Comparison of ENCODE assay signal across 8 cellular contexts in genomic region chr19:57239982-57240310, GRCh38. TPM values are rescaled to one million over a fixed set of nuclear protein-coding genes. Genes with fewer than 3 reads are reported as not detected.
A peak's percentile ranks its signal among the peaks of the same experiment; 100 is the strongest.
DNase-seq lines count a peak whose midpoint lies in the region; ATAC-seq, FAIRE-seq and TF ChIP-seq lines count a peak whose summit lies in the region.

No MANE protein-coding gene starts in this region.

- no peak for TF ChIP-seq CTCF in BJ (IDR thresholded peaks at IDR 0.05; ENCODE audit: insufficient read depth, low read depth, low read length)
- no peak for TF ChIP-seq CTCF in cardiac fibroblast (IDR thresholded peaks at IDR 0.05; ENCODE audit: low read depth, low read length)
- no peak for TF ChIP-seq CTCF in D721Med (IDR thresholded peaks at IDR 0.05; ENCODE audit: insufficient read depth, missing control alignments)

- POLR2A ChIA-PET in BJ (lab: Charles Lee) = no interaction called here

- CTCF ChIA-PET in BJ (lab: Yijun Ruan, JAX) = no interaction called here

- H3K4me1 ChIP-seq in muscle layer of colon (ENCODE audit: insufficient read depth, low read length) = peaks cover 17% of the 10 kb centered on the region

- H3K36me3 ChIP-seq in BJ (ENCODE audit: control insufficient read depth, insufficient read depth, low read length) (peaks cover 5% of the 10 kb centered on the region), muscle layer of colon (ENCODE audit: insufficient read depth, low read length) (peaks cover 18% of the 10 kb centered on the region)

- DNase-seq in BJ (ENCODE audit: low read depth) = no peak
- DNase-seq in cardiac fibroblast (ENCODE audit: low read depth in 2 of 2) = peak in 1 of 2 donors; percentile 7
- DNase-seq in AML-193 (lab: John Stamatoyannopoulos, UW) = no peak
- no peak for DNase-seq in D721Med (ENCODE audit: insufficient read length, low spot score)

- H3K4me3 ChIP-seq in BJ (ENCODE audit: low read depth, low read length) (peak overlapping the region; percentile 99), cardiac fibroblast (replicated peaks in 1 of 2; ENCODE audit: low read depth in 2 of 2, low read length in 2 of 2) (peak overlapping the region; percentile 83 to 92), muscle layer of colon (ENCODE audit: low read depth in 1 of 2, low read length in 2 of 2) (peak overlapping the region; percentile 84 to 93)

- H3K9me3 ChIP-seq in muscle layer of colon (ENCODE audit: low read length) = no peaks in the 10 kb centered on the region

- peak overlapping the region; percentile 77 for H3K27ac ChIP-seq in muscle layer of colon (ENCODE audit: low read depth, low read length)

- peak; percentile 29 for ATAC-seq in HG03135 (IDR thresholded peaks at IDR 0.05; ENCODE audit: unreplicated experiment)
- no peak for ATAC-seq in HG03196 (IDR thresholded peaks at IDR 0.05; ENCODE audit: unreplicated experiment)
- no peak for ATAC-seq in GM18867 (IDR thresholded peaks at IDR 0.05; ENCODE audit: unreplicated experiment)

- no peak for FAIRE-seq in D721Med (lab: Jason Lieb, UNC)

- H3K9ac ChIP-seq in muscle layer of colon (ENCODE audit: low read length) = peak overlapping the region; percentile 96

- H3K27me3 ChIP-seq in BJ (ENCODE audit: control insufficient read depth, insufficient read depth, low read length) (no peaks in the 10 kb centered on the region), muscle layer of colon (ENCODE audit: control insufficient read depth in 1 of 2, insufficient read depth in 2 of 2, low read length in 2 of 2) (no peaks in the 10 kb centered on the region)

RNA-seq across cellular contexts. Expression of gene ZNF805, which starts 0.5 kb away (rescaled TPM):
- 5.1 and 5.2 TPM in 2 replicates for polyA plus RNA-seq in BJ (2011; rRNA removed)
- 27.0 and 36.0 TPM in 2 replicates for polyA minus RNA-seq in BJ (2011; rRNA and poly(A)+ RNA removed)

RNA-seq across cellular contexts. Expression of gene AURKC, which starts 9.1 kb away (rescaled TPM):
- polyA plus RNA-seq in BJ (2011; rRNA removed) = 1.3 and 1.5 TPM in 2 replicates
- 0.19 and 0.41 TPM in 2 replicates for polyA minus RNA-seq in BJ (2011; rRNA and poly(A)+ RNA removed)

RNA-seq across cellular contexts. Expression of gene ZNF460, which starts 40.3 kb away (rescaled TPM):
- 11.7 and 13.9 TPM in 2 replicates for polyA plus RNA-seq in BJ (2011; rRNA removed)
- 109 and 140 TPM in 2 replicates for polyA minus RNA-seq in BJ (2011; rRNA and poly(A)+ RNA removed)

RNA-seq across cellular contexts. Expression of gene ZNF264, which starts 48.6 kb away (rescaled TPM):
- 7.0 and 7.1 TPM in 2 replicates for polyA plus RNA-seq in BJ (2011; rRNA removed)
- polyA minus RNA-seq in BJ (2011; rRNA and poly(A)+ RNA removed) = 31.4 and 41.2 TPM in 2 replicates
